In the genomic region with DNA sequence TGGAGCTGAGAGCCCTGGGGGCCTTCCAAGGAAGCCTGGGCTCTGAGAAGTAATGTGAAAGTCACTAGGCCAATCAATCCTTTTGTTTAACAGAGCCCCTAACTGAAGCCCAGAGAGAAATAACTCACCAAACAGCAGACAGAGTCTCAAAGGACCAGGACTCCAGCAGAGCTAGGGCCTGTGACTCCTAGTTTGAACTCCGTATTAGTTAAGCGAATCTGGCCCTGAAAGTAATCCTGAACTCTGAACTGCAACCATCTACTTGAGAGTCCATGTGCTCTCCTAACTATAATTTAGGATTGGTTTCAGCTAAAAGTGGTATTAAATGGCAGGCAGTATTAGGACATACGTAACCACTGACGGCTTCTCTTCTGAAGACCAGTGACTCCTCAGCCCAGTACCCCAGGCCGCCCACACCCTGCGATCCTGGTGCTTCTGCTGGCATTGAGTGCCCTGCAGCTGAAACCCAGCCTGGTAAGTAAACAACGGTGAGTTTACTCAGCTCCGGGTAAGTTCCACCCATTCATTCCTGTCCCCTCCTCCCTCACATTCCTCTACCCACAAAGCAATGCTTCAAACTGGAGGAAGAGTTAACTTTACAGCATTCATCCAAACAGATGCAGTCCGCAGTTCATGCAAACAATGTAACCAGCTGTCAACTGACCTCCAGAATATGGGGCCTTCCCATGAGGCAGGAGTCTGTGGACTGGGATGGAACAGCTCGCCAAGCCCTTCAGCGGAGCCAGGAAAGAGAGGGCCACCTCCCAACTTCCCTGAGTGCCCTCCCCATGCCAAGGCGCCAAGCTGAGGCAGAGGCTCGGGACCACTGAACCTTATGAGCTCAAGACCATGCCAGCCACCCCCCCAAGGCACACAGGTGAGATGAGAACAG, we compare ENCODE assay signal across 10 cellular contexts. TPM values are rescaled to one million over a fixed set of nuclear protein-coding genes. Genes with fewer than 3 reads are reported as not detected.
A peak's percentile ranks its signal among the peaks of the same experiment; 100 is the strongest.
DNase-seq lines count a peak whose midpoint lies in the region; ATAC-seq and TF ChIP-seq lines count a peak whose summit lies in the region.
"Had no signal": no experiment of that assay in that cellular context is flagged by ENCODE, and none has a peak within 500 bp of the region (broad histone marks: within the 10 kb centered on the region; RNA-seq: fewer than 3 reads in every experiment).

No MANE protein-coding gene starts in this region.

- H4K20me1 ChIP-seq in osteoblast (ENCODE audit: insufficient read depth, low read length): no peaks in the 10 kb centered on the region

- no peak for TF ChIP-seq CTCF in osteoblast (IDR thresholded peaks at IDR 0.05; ENCODE audit: extremely low read depth, low read depth, low read length)

- no peaks in the 10 kb centered on the region for H3K9me3 ChIP-seq in osteoblast (ENCODE audit: low read depth, low read length)
- H3K9me3 ChIP-seq: uterus had no signal

- no peaks in the 10 kb centered on the region for H3K36me3 ChIP-seq in osteoblast (ENCODE audit: insufficient read depth, low read length)
- H3K36me3 ChIP-seq: uterus had no signal

- DNase-seq in Daoy (ENCODE audit: low read depth) (peak; percentile 89), NCI-H526 (lab: John Stamatoyannopoulos, UW) (peak; percentile 93 to 95), epithelial cell of prostate (ENCODE audit: low read depth, low spot score) (peak; percentile 95), osteoblast (ENCODE audit: insufficient read length, low spot score, missing footprints) (peak; percentile 79), KG1 (lab: John Stamatoyannopoulos, UW) (no peak), DMS79 (lab: John Stamatoyannopoulos, UW) (no peak)
- no peak for DNase-seq in activated naive CD4-positive, alpha-beta T cell treated with anti-CD3 and anti-CD28 coated beads, Interleukin-2, amount 50 U/mL, for 16 hours
- DNase-seq: NCI-H524, uterus had no signal

- no peak overlapping the region for H2AFZ ChIP-seq in osteoblast (ENCODE audit: low read length)

- ATAC-seq in HG02763 (IDR thresholded peaks at IDR 0.05; ENCODE audit: unreplicated experiment): no peak

- H3K79me2 ChIP-seq in osteoblast (ENCODE audit: insufficient read depth, low read length): no peaks in the 10 kb centered on the region

- H3K4me2 ChIP-seq in osteoblast (ENCODE audit: insufficient read depth, low read length): no peak overlapping the region

- H3K4me1 ChIP-seq in osteoblast (ENCODE audit: insufficient read depth, low read length): no peaks in the 10 kb centered on the region
- H3K4me1 ChIP-seq: uterus had no signal

- H3K4me3 ChIP-seq in osteoblast (ENCODE audit: insufficient read depth, low read length): no peak overlapping the region
- H3K4me3 ChIP-seq: uterus had no signal

- H3K27ac ChIP-seq in epithelial cell of prostate: peak overlapping the region; percentile 95
- H3K27ac ChIP-seq in osteoblast (ENCODE audit: low read depth, low read length): no peak overlapping the region

- peaks cover 15% of the 10 kb centered on the region for H3K27me3 ChIP-seq in osteoblast (ENCODE audit: insufficient read depth, low read length)
- H3K27me3 ChIP-seq: uterus had no signal

RNA-seq across cellular contexts. Expression of a gene that starts 7.3 kb away (rescaled TPM):
- total RNA-seq in Daoy (2014; rRNA removed; shearing (Covaris generic)): 8.0 and 16.5 TPM in 2 replicates
- under 0.01 TPM in 2 replicates for total RNA-seq in osteoblast

Comparison
In these comparisons a context has a peak if more than half of its experiments do, and no peak if none do; other contexts are left out.
1. DNase-seq: peak in Daoy (single experiment), NCI-H526 (2 of 2), epithelial cell of prostate (single experiment) and osteoblast (single experiment); none in activated naive CD4-positive, alpha-beta T cell treated with anti-CD3 and anti-CD28 coated beads, Interleukin-2, amount 50 U/mL, for 16 hours (single experiment), KG1 (single experiment) and DMS79 (single experiment).